Comparison of ENCODE assay signal across 18 cellular contexts in genomic region chr19:33698576-33699435, GRCh38.
DNase-seq lines count a peak whose midpoint lies in the region; ATAC-seq and TF ChIP-seq lines count a peak whose summit lies in the region.
"Had no signal": no experiment of that assay in that cellular context is flagged by ENCODE, and none has a peak within 500 bp of the region (broad histone marks: within the 10 kb centered on the region; RNA-seq: fewer than 3 reads in every experiment).

No MANE protein-coding gene starts in this region.

- H2BK120ac ChIP-seq in IMR-90 (ENCODE audit: low read depth, low read length) (no peak overlapping the region), neuronal stem cell (ENCODE audit: low read depth, low read length) (no peak overlapping the region)

- no peak overlapping the region for H2AFZ ChIP-seq in IMR-90 (replicated peaks; ENCODE audit: low read length, poor library complexity)
- no peak overlapping the region for H2AFZ ChIP-seq in neuronal stem cell (ENCODE audit: low read length)

- in situ Hi-C loops in IMR-90 (cut with MboI; ENCODE audit: low sequenced_read_pairs) = no loop called here

- dilution Hi-C loops in IMR-90 (cut with HindIII; ENCODE audit: low sequenced_read_pairs, unreplicated experiment) = no loop called here

- CTCF ChIA-PET in IMR-90 (lab: Yijun Ruan, JAX) = no interaction called here

- no peaks in the 10 kb centered on the region for H4K20me1 ChIP-seq in IMR-90 (ENCODE audit: insufficient read depth, low read length)

- H3K18ac ChIP-seq in IMR-90 (ENCODE audit: low read depth, low read length) = no peak overlapping the region
- peak overlapping the region; percentile 42 for H3K18ac ChIP-seq in neuronal stem cell (ENCODE audit: low read length)

- H3K27me3 ChIP-seq in IMR-90 (ENCODE audit: control insufficient read depth, insufficient read depth, low read length) (no peaks in the 10 kb centered on the region), neuronal stem cell (ENCODE audit: control insufficient read depth in 3 of 3, insufficient read depth in 3 of 3, low read depth in 1 of 3, low read length in 3 of 3) (no peaks in the 10 kb centered on the region), upper lobe of right lung (no peaks in the 10 kb centered on the region)
- H3K27me3 ChIP-seq: Peyer's patch had no signal

- H3K4ac ChIP-seq in IMR-90 (ENCODE audit: low read depth, low read length) = no peak overlapping the region
- H3K4ac ChIP-seq in neuronal stem cell (ENCODE audit: low read length) = no peak overlapping the region

- no peak for TF ChIP-seq POLR2A in IMR-90 (IDR thresholded peaks at IDR 0.05; ENCODE audit: low read depth, low read length)

- no peak overlapping the region for H4K5ac ChIP-seq in IMR-90 (ENCODE audit: low read depth, low read length)

- TF ChIP-seq CTCF in IMR-90 (conservative IDR thresholded peaks at IDR 0.05; ENCODE audit: low read depth, low read length) (no peak), upper lobe of right lung (IDR thresholded peaks at IDR 0.05) (no peak)

- H3K9me1 ChIP-seq in IMR-90 (ENCODE audit: insufficient read depth, low read length) = no peaks in the 10 kb centered on the region

- H3K9me3 ChIP-seq in IMR-90 (ENCODE audit: control insufficient read depth, insufficient read depth, low read length) (no peaks in the 10 kb centered on the region), neuronal stem cell (replicated peaks in 1 of 2; ENCODE audit: control insufficient read depth in 2 of 2, insufficient read depth in 1 of 2, low read depth in 1 of 2, low read length in 2 of 2) (no peaks in the 10 kb centered on the region), upper lobe of right lung (no peaks in the 10 kb centered on the region)
- H3K9me3 ChIP-seq: HAP-1, Peyer's patch had no signal

- H4K8ac ChIP-seq in IMR-90 (ENCODE audit: low read depth in 2 of 2, low read length in 2 of 2) (no peak overlapping the region), neuronal stem cell (ENCODE audit: low read depth, low read length) (no peak overlapping the region)

- H2BK5ac ChIP-seq in IMR-90 (ENCODE audit: low read depth, low read length, poor library complexity, severe bottlenecking) (no peak overlapping the region), neuronal stem cell (ENCODE audit: low read length) (no peak overlapping the region)

- BruUV-seq in IMR-90 (replicated peaks; lab: Mats Ljungman, UMichigan) = no TSS peak

- intact Hi-C loops in IMR-90 (cut with micrococcal nuclease) = no loop called here
- intact Hi-C loops in upper lobe of right lung (cut with DNase I) = no loop called here

- H2BK20ac ChIP-seq in IMR-90 (ENCODE audit: low read depth, low read length) = no peak overlapping the region

- H2AK9ac ChIP-seq in IMR-90 (replicated peaks; ENCODE audit: low read depth, low read length, poor library complexity) = peak overlapping the region; percentile 72

- POLR2A ChIA-PET in IMR-90 (lab: Charles Lee; ENCODE audit: unreplicated experiment) = no interaction called here

- H3K4me1 ChIP-seq in IMR-90 (ENCODE audit: control insufficient read depth, insufficient read depth, low read length) = no peaks in the 10 kb centered on the region
- no peaks in the 10 kb centered on the region for H3K4me1 ChIP-seq in neuronal stem cell (ENCODE audit: control insufficient read depth in 2 of 2, insufficient read depth in 1 of 2, low read depth in 1 of 2, low read length in 2 of 2)
- H3K4me1 ChIP-seq in upper lobe of right lung = no peaks in the 10 kb centered on the region
- H3K4me1 ChIP-seq: HAP-1, Peyer's patch had no signal

- WGBS in IMR-90 (ENCODE audit: extremely low coverage in 2 of 2, insufficient read length in 1 of 2), 2 experiments = 40% methylated on average over 5 of the region's 14 CpGs; no CpG with 5 or more reads in 1 of the 2 experiments
- no CpG with 5 or more reads among the region's 14 CpGs for WGBS in neuronal stem cell (ENCODE audit: extremely low coverage in 2 of 2, insufficient read length in 2 of 2, insufficient replicate concordance in 1 of 2), 2 donors

- no peak for TF ChIP-seq RAD21 in IMR-90 (IDR thresholded peaks at IDR 0.05; ENCODE audit: low read length)

- H3K14ac ChIP-seq in IMR-90 (replicated peaks; ENCODE audit: low read depth, low read length) (no peak overlapping the region), neuronal stem cell (ENCODE audit: low read length) (no peak overlapping the region)

- no peak overlapping the region for H3K23ac ChIP-seq in IMR-90 (ENCODE audit: low read depth, low read length)
- no peak overlapping the region for H3K23ac ChIP-seq in neuronal stem cell (ENCODE audit: low read depth, low read length, poor library complexity)

- H4K91ac ChIP-seq in IMR-90 (ENCODE audit: insufficient read depth, low read depth, low read length) (no peak overlapping the region), neuronal stem cell (ENCODE audit: low read depth, low read length, poor library complexity) (no peak overlapping the region)

- H3K36me3 ChIP-seq in IMR-90 (ENCODE audit: control insufficient read depth, insufficient read depth, low read length) (no peaks in the 10 kb centered on the region), neuronal stem cell (replicated peaks in 1 of 2; ENCODE audit: control insufficient read depth in 2 of 2, insufficient read depth in 2 of 2, low read length in 2 of 2) (no peaks in the 10 kb centered on the region), upper lobe of right lung (no peaks in the 10 kb centered on the region)
- H3K36me3 ChIP-seq: HAP-1, Peyer's patch had no signal

- H3K4me3 ChIP-seq in IMR-90 (ENCODE audit: insufficient read depth, low read depth, low read length) (no peak overlapping the region), neuronal stem cell (ENCODE audit: low read length in 2 of 2) (no peak overlapping the region), upper lobe of right lung (no peak overlapping the region)
- H3K4me3 ChIP-seq: HAP-1, Peyer's patch had no signal

- H2BK15ac ChIP-seq in IMR-90 (ENCODE audit: low read depth, low read length) (no peak overlapping the region), neuronal stem cell (ENCODE audit: low read length) (no peak overlapping the region)

- ATAC-seq in IMR-90 (ENCODE audit: low read depth) = no peak
- no peak for ATAC-seq in upper lobe of right lung
- ATAC-seq in GM18511 (IDR thresholded peaks at IDR 0.05; ENCODE audit: unreplicated experiment) = no peak

- H3K56ac ChIP-seq in IMR-90 (ENCODE audit: extremely low read depth, insufficient read depth, low read length) = no peak overlapping the region

- H3K9ac ChIP-seq in IMR-90 (ENCODE audit: low read depth, low read length) (no peak overlapping the region), neuronal stem cell (ENCODE audit: low read depth, low read length, poor library complexity) (no peak overlapping the region)
- H3K9ac ChIP-seq: KMS-11 had no signal

- H2AK5ac ChIP-seq in IMR-90 (ENCODE audit: low read depth, low read length) (no peak overlapping the region), neuronal stem cell (ENCODE audit: low read depth, low read length) (no peak overlapping the region)

- H3K27ac ChIP-seq in IMR-90 (ENCODE audit: insufficient read depth, low read length) = no peak overlapping the region
- H3K27ac ChIP-seq in neuronal stem cell (replicated peaks; ENCODE audit: low read length) = no peak overlapping the region
- H3K27ac ChIP-seq in upper lobe of right lung = no peak overlapping the region
- H3K27ac ChIP-seq: KMS-11, Peyer's patch had no signal

- no peak overlapping the region for H3K4me2 ChIP-seq in IMR-90 (ENCODE audit: low read depth, low read length)
- H3K4me2 ChIP-seq in neuronal stem cell (ENCODE audit: insufficient read depth, low read length, poor library complexity, severe bottlenecking) = no peak overlapping the region
- H3K4me2 ChIP-seq: KMS-11 had no signal

- no peaks in the 10 kb centered on the region for H3K79me1 ChIP-seq in IMR-90 (ENCODE audit: low read depth in 1 of 2, low read length in 2 of 2)
- no peaks in the 10 kb centered on the region for H3K79me1 ChIP-seq in neuronal stem cell (ENCODE audit: low read depth, low read length)

- H2BK12ac ChIP-seq in neuronal stem cell (ENCODE audit: low read length) = no peak overlapping the region

- peak; percentile 39 for DNase-seq in activated effector memory CD4-positive, alpha-beta T cell treated with anti-CD3 and anti-CD28 coated beads, Interleukin-2, amount 50 U/mL, for 16 hours
- DNase-seq in activated effector memory CD4-positive, alpha-beta T cell treated with Interleukin-2 at 50 U/mL for 16 hours = no peak
- DNase-seq in IMR-90 (no peak), neuronal stem cell (ENCODE audit: low spot score) (no peak), upper lobe of right lung (peak; percentile 30), EL (no peak), NCI-H1694 (lab: John Stamatoyannopoulos, UW) (no peak)
- DNase-seq: DMS53, NCI-H1092 treated with DMSO at 0.1 percent for 48 hours, NCI-H146, NCI-H2081 treated with DMSO at 0.1 percent for 48 hours, NCI-H2171 treated with DMSO at 0.1 percent for 48 hours, NCI-H524 treated with DMSO at 0.1 percent for 48 hours, NCI-H82, Peyer's patch had no signal

TF ChIP-seq in IMR-90, 13 proteins besides CTCF, POLR2A, EP300 and RAD21:
- TF ChIP-seq CHD1 (IDR thresholded peaks at IDR 0.05; ENCODE audit: low read depth, low read length) (no peak), MXI1 (IDR thresholded peaks at IDR 0.05; ENCODE audit: borderline replicate concordance, low read depth, low read length) (no peak), FOS (IDR thresholded peaks at IDR 0.05; ENCODE audit: low read depth, low read length) (no peak), MAZ (IDR thresholded peaks at IDR 0.05; ENCODE audit: borderline replicate concordance, low read depth, low read length) (no peak), ELK1 (IDR thresholded peaks at IDR 0.05; ENCODE audit: borderline replicate concordance, low read depth, low read length) (no peak), MAFK (IDR thresholded peaks at IDR 0.05; ENCODE audit: low read depth, low read length) (no peak), RCOR1 (IDR thresholded peaks at IDR 0.05; ENCODE audit: insufficient replicate concordance, low read length) (no peak), SMC3 (IDR thresholded peaks at IDR 0.05; ENCODE audit: low read depth, low read length) (no peak)
TF ChIP-seq in IMR-90: peak in this region for 0.

Comparison
In these comparisons a context has a peak if more than half of its experiments do, and no peak if none do; other contexts are left out.
1. DNase-seq: peak in activated effector memory CD4-positive, alpha-beta T cell treated with anti-CD3 and anti-CD28 coated beads, Interleukin-2, amount 50 U/mL, for 16 hours (single experiment) and upper lobe of right lung (single experiment); none in activated effector memory CD4-positive, alpha-beta T cell treated with Interleukin-2 at 50 U/mL for 16 hours (single experiment), IMR-90 (single experiment), neuronal stem cell (single experiment), EL (single experiment) and NCI-H1694 (single experiment).